Comparison of ENCODE assay signal across 10 cellular contexts in the genomic region with DNA sequence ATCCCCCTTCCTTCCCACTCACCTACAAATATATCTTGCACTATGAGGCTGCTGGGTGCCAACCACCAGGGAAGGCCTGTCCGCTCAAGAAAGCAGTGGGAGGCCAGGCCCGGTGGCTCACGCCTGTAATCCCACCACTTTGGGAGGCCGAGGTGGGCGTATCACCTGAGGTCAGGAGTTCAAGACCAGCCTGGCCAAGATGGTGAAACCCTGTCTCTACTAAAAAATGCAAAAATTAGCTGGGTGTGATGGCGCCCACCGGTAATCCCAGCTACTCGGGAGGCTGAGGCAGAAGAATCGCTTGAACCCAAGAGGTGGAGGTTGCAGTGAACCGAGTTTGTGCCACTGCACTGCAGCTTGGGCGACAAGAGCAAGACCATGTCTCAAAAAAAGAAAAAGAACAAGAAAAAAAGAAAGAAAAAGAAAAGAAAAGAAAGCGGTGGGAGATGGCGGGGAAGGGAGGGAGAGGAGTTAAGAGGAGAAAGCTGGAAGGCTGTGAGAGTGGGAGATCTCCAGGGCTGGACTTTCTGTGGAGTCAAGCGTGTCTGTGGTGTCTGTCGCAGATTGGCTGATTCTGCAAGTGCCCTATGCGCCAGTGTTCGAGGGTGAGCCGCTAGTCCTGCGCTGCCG. TPM values are rescaled to one million over a fixed set of nuclear protein-coding genes. Genes with fewer than 3 reads are reported as not detected.
DNase-seq lines count a peak whose midpoint lies in the region; FAIRE-seq and TF ChIP-seq lines count a peak whose summit lies in the region.
"Not testable (repeated sequence)": the region's sequence is repeated elsewhere in the genome, so short reads cannot be mapped to it uniquely, and the experiment has no call there.
"Had no signal": no experiment of that assay in that cellular context is flagged by ENCODE, and none has a peak within 500 bp of the region (broad histone marks: within the 10 kb centered on the region; RNA-seq: fewer than 3 reads in every experiment).

No MANE protein-coding gene starts in this region.

- H3K4me3 ChIP-seq in GM12864 (ENCODE audit: low read depth, low read length) (peak overlapping the region; percentile 74), Loucy (ENCODE audit: low read length, poor library complexity, severe bottlenecking) (peak overlapping the region; percentile 83), bronchial epithelial cell (ENCODE audit: low read depth, low read length) (peak overlapping the region; percentile 65), mesodermal cell (ENCODE audit: extremely low read depth, insufficient read depth, low read length, poor library complexity, severe bottlenecking) (peak overlapping the region; percentile 70), uterus (peak overlapping the region; percentile 58 to 74)

- WGBS in mesodermal cell (ENCODE audit: insufficient coverage in 2 of 2), 2 experiments: 56 to 59% methylated on average over 19 to 20 of the region's 20 CpGs

- H3K36me3 ChIP-seq in Loucy (ENCODE audit: insufficient read depth, low read length); bronchial epithelial cell (ENCODE audit: control insufficient read depth, insufficient read depth, low read length); mesodermal cell (ENCODE audit: control insufficient read depth, insufficient read depth, low read length); uterus: not testable (repeated sequence)

- H3K4me2 ChIP-seq in Loucy (ENCODE audit: low read depth, low read length, poor library complexity, severe bottlenecking): peak overlapping the region; percentile 93

- not testable (repeated sequence) for H3K36me3 Mint-ChIP-seq in activated CD4-positive, alpha-beta T cell treated with anti-CD3 and anti-CD28 coated beads, Interleukin-2, amount 10 ng/mL, durations not matched to agents 7 days and 5 days (ENCODE audit: low read depth); glutamatergic neuron (ENCODE audit: unreplicated experiment)

- H3K27ac Mint-ChIP-seq in activated CD4-positive, alpha-beta T cell treated with anti-CD3 and anti-CD28 coated beads, Interleukin-2, amount 10 ng/mL, durations not matched to agents 7 days and 5 days; glutamatergic neuron (ENCODE audit: unreplicated experiment): not testable (repeated sequence)

- not testable (repeated sequence) for H4K20me1 ChIP-seq in Loucy (ENCODE audit: insufficient read depth, low read length, poor library complexity, severe bottlenecking)

- H3K79me2 ChIP-seq in Loucy (ENCODE audit: insufficient read depth, low read length): not testable (repeated sequence)

- H3F3A ChIP-seq in Loucy (ENCODE audit: low read depth): not testable (repeated sequence)

- CTCF ChIA-PET in activated CD4-positive, alpha-beta T cell treated with anti-CD3 and anti-CD28 coated beads, Interleukin-2, amount 10 ng/mL, durations not matched to agents 7 days and 5 days (lab: Charles Lee): interaction anchor here (1.1 to 2.5 kb wide), 8 partner anchors 9 to 234 kb away, joined by 3 to 14 read pairs (median 7); a partner anchor contains a TSS

- 0 out of 2 replicates have a peak overlapping the region, but pooled peaks have one; percentile 68 for H2AFZ ChIP-seq in Loucy (ENCODE audit: low read length)

- peaks cover 16% of the 10 kb centered on the region for H3K4me1 ChIP-seq in Loucy (ENCODE audit: insufficient read depth, low read length, poor library complexity, severe bottlenecking)
- H3K4me1 ChIP-seq in mesodermal cell (ENCODE audit: control insufficient read depth, insufficient read depth, low read length, poor library complexity, severe bottlenecking); uterus: not testable (repeated sequence)

- not testable (repeated sequence) for FAIRE-seq in bronchial epithelial cell (lab: Jason Lieb, UNC)

- peak overlapping the region; percentile 93 for H3K9ac ChIP-seq in Loucy (ENCODE audit: low read depth, low read length, poor library complexity, severe bottlenecking)

- intact Hi-C loops in uterus (cut with DNase I; ENCODE audit: low total_unique reads): not testable (repeated sequence)

- not testable (repeated sequence) for H3K9me3 ChIP-seq in Loucy (ENCODE audit: insufficient read depth, low read depth, low read length); mesodermal cell (ENCODE audit: control insufficient read depth, low read length); uterus

- not testable (repeated sequence) for H3K27me3 ChIP-seq in Loucy (ENCODE audit: insufficient read depth, low read length, poor library complexity, severe bottlenecking); bronchial epithelial cell (ENCODE audit: control insufficient read depth, insufficient read depth, low read length); uterus

- peaks cover 78% of the 10 kb centered on the region for H3K27me3 Mint-ChIP-seq in activated CD4-positive, alpha-beta T cell treated with anti-CD3 and anti-CD28 coated beads, Interleukin-2, amount 10 ng/mL, durations not matched to agents 7 days and 5 days
- peaks cover 12% of the 10 kb centered on the region for H3K27me3 Mint-ChIP-seq in glutamatergic neuron (ENCODE audit: unreplicated experiment)

- not testable (repeated sequence) for H3K9me2 ChIP-seq in Loucy (replicated peaks; ENCODE audit: low read depth, low read length)

- H3K4me1 Mint-ChIP-seq in activated CD4-positive, alpha-beta T cell treated with anti-CD3 and anti-CD28 coated beads, Interleukin-2, amount 10 ng/mL, durations not matched to agents 7 days and 5 days: peaks cover 40% of the 10 kb centered on the region
- H3K4me1 Mint-ChIP-seq in glutamatergic neuron (ENCODE audit: low read depth, unreplicated experiment): not testable (repeated sequence)

- H3K4me3 Mint-ChIP-seq in activated CD4-positive, alpha-beta T cell treated with anti-CD3 and anti-CD28 coated beads, Interleukin-2, amount 10 ng/mL, durations not matched to agents 7 days and 5 days: peak overlapping the region; percentile 83
- H3K4me3 Mint-ChIP-seq in glutamatergic neuron (ENCODE audit: unreplicated experiment): peak overlapping the region; percentile 95

- not testable (repeated sequence) for H3K9me3 Mint-ChIP-seq in activated CD4-positive, alpha-beta T cell treated with anti-CD3 and anti-CD28 coated beads, Interleukin-2, amount 10 ng/mL, durations not matched to agents 7 days and 5 days; glutamatergic neuron (ENCODE audit: unreplicated experiment)

- not testable (repeated sequence) for H3K27ac ChIP-seq in mesodermal cell (ENCODE audit: low read depth, low read length, severe bottlenecking)
- peak overlapping the region; percentile 89 to 91 for H3K27ac ChIP-seq in uterus

- DNase-seq in GM12864 (ENCODE audit: low read depth); activated CD4-positive, alpha-beta T cell treated with anti-CD3 and anti-CD28 coated beads, Interleukin-2, amount 10 ng/mL, durations not matched to agents 7 days and 5 days; bronchial epithelial cell (ENCODE audit: low read depth); glutamatergic neuron; uterus: not testable (repeated sequence)
- DNase-seq in renal cortical epithelial cell (ENCODE audit: low read depth): peak; percentile 17

- POLR2A ChIA-PET in activated CD4-positive, alpha-beta T cell treated with anti-CD3 and anti-CD28 coated beads, Interleukin-2, amount 10 ng/mL, durations not matched to agents 7 days and 5 days (lab: Charles Lee): not testable (repeated sequence)

- not testable (repeated sequence) for TF ChIP-seq POLR2A in uterus (IDR thresholded peaks at IDR 0.05)

- not testable (repeated sequence) for TF ChIP-seq CTCF in GM12864 (IDR thresholded peaks at IDR 0.05; ENCODE audit: low read depth, low read length, missing control alignments); Loucy (conservative IDR thresholded peaks at IDR 0.05; ENCODE audit: low read length); bronchial epithelial cell (IDR thresholded peaks at IDR 0.05; ENCODE audit: insufficient read depth, low read length, severe bottlenecking); glutamatergic neuron (IDR thresholded peaks at IDR 0.05; ENCODE audit: partially characterized antibody, unreplicated experiment); uterus (IDR thresholded peaks at IDR 0.05)

RNA-seq across cellular contexts. Expression of a gene that starts 4.0 kb away (rescaled TPM):
- total RNA-seq in activated CD4-positive, alpha-beta T cell treated with anti-CD3 and anti-CD28 coated beads, Interleukin-2, amount 10 ng/mL, durations not matched to agents 7 days and 5 days: under 1 TPM; 0.23 to 0.25 TPM
- 0.26 and 1.0 TPM in 2 replicates for total RNA-seq in bronchial epithelial cell
- total RNA-seq in glutamatergic neuron (ENCODE audit: unreplicated experiment): 0.34 TPM
- 0.66 TPM for polyA plus RNA-seq in mesodermal cell (2013, experiment 1 of 2)
- polyA plus RNA-seq in mesodermal cell (2013, experiment 2 of 2): 0.56 TPM
- 1.1 and 1.9 TPM in 2 replicates for total RNA-seq in renal cortical epithelial cell
- total RNA-seq in uterus: under 1 TPM in 3 of 4 donors, not detected in 1; 0.26 to 0.52 (median 0.35) TPM

RNA-seq across cellular contexts. Expression of a gene that starts 18.3 kb away (rescaled TPM):
- not detected for total RNA-seq in activated CD4-positive, alpha-beta T cell treated with anti-CD3 and anti-CD28 coated beads, Interleukin-2, amount 10 ng/mL, durations not matched to agents 7 days and 5 days
- total RNA-seq in bronchial epithelial cell: under 0.01 and 0.26 TPM in 2 replicates
- 0.39 TPM for total RNA-seq in glutamatergic neuron (ENCODE audit: unreplicated experiment)
- polyA plus RNA-seq in mesodermal cell (2013, experiment 1 of 2): 0.52 TPM
- polyA plus RNA-seq in mesodermal cell (2013, experiment 2 of 2): 0.66 TPM
- total RNA-seq in renal cortical epithelial cell: 1.4 TPM in 1 of 2 replicates, not detected in the other
- under 1 TPM in 1 of 4 donors, not detected in 3; 0.41 TPM for total RNA-seq in uterus
- total RNA-seq: frontal cortex; T-helper 1 cell treated with Interleukin-12 subunit alpha and Interleukin-12 subunit beta and Interleukin-4 antibody, amounts not matched to agents 30 ng/mL and 1 ng/mL, for 36 hours had no signal

RNA-seq across cellular contexts. Expression of a gene that starts 24.2 kb away (rescaled TPM):
- 10 to 100 TPM; 21.6 TPM for total RNA-seq in activated CD4-positive, alpha-beta T cell treated with anti-CD3 and anti-CD28 coated beads, Interleukin-2, amount 10 ng/mL, durations not matched to agents 7 days and 5 days
- total RNA-seq in bronchial epithelial cell (45.6 and 61.9 TPM in 2 replicates), glutamatergic neuron (ENCODE audit: unreplicated experiment) (48.4 TPM), renal cortical epithelial cell (30.0 and 37.9 TPM in 2 replicates), uterus (10 to 100 TPM; 16.4 to 62.7 (median 29.3) TPM)
- polyA plus RNA-seq in mesodermal cell (2013, experiment 1 of 2): 32.2 TPM
- 32.4 TPM for polyA plus RNA-seq in mesodermal cell (2013, experiment 2 of 2)

RNA-seq across cellular contexts. Expression of a gene that starts 40.7 kb away (rescaled TPM):
- 10 to 100 TPM; 22.9 to 28.0 TPM for total RNA-seq in activated CD4-positive, alpha-beta T cell treated with anti-CD3 and anti-CD28 coated beads, Interleukin-2, amount 10 ng/mL, durations not matched to agents 7 days and 5 days
- total RNA-seq in bronchial epithelial cell (25.3 and 31.5 TPM in 2 replicates), glutamatergic neuron (ENCODE audit: unreplicated experiment) (29.3 TPM), renal cortical epithelial cell (35.1 and 42.8 TPM in 2 replicates), uterus (10 to 100 TPM; 16.2 to 37.7 (median 30.0) TPM)
- polyA plus RNA-seq in mesodermal cell (2013, experiment 1 of 2): 25.8 TPM
- 23.7 TPM for polyA plus RNA-seq in mesodermal cell (2013, experiment 2 of 2)
